Comparison of ENCODE assay signal across 13 cellular contexts in the genomic region with DNA sequence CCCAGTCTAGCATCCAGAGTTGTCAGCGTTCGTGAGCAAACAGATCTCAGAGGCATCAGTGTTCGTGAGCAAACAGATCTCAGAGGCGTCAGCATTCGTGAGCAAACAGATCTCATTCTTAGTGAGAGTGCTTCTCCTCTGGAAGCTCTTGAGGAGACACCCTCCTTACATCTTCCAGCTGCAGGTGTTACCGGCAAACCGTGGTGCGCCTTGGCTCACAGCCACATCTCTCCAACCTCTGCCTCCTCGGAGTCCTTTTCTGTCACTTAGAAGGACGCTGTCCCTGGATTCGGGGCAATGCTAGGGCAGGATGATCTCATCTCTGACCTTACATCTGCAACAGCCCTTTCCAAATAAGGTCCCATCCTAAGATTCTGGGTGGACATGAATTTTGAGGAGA. TPM values are rescaled to one million over a fixed set of nuclear protein-coding genes. Genes with fewer than 3 reads are reported as not detected.
DNase-seq lines count a peak whose midpoint lies in the region; ATAC-seq, FAIRE-seq and TF ChIP-seq lines count a peak whose summit lies in the region.
"Had no signal": no experiment of that assay in that cellular context is flagged by ENCODE, and none has a peak within 500 bp of the region (broad histone marks: within the 10 kb centered on the region; RNA-seq: fewer than 3 reads in every experiment).

No MANE protein-coding gene starts in this region.

- H3K27ac ChIP-seq in keratinocyte (ENCODE audit: control insufficient read depth, insufficient read depth, low read length): peak overlapping the region; percentile 10
- H3K27ac ChIP-seq in upper lobe of right lung: no peak overlapping the region
- no peak overlapping the region for H3K27ac ChIP-seq in substantia nigra (ENCODE audit: low read depth, low read length, poor library complexity, severe bottlenecking)

- H3K27me3 ChIP-seq in keratinocyte (ENCODE audit: control insufficient read depth, extremely low read depth, insufficient read depth, low read length) (no peaks in the 10 kb centered on the region), upper lobe of right lung (no peaks in the 10 kb centered on the region)

- H3K4me1 Mint-ChIP-seq in activated naive CD8-positive, alpha-beta T cell (ENCODE audit: low read depth): peaks cover 20% of the 10 kb centered on the region
- peaks cover 15% of the 10 kb centered on the region for H3K4me1 Mint-ChIP-seq in activated naive CD8-positive, alpha-beta T cell treated with anti-CD3 and anti-CD28 coated beads, Interleukin-2, amount 50 U/mL, for 24 hours

- H3K4me1 ChIP-seq in keratinocyte (ENCODE audit: control insufficient read depth, extremely low read depth, insufficient read depth, low read length) (peaks cover 21% of the 10 kb centered on the region), upper lobe of right lung (peaks cover 22% of the 10 kb centered on the region)

- H4K20me1 ChIP-seq in keratinocyte (ENCODE audit: control insufficient read depth, extremely low read depth, insufficient read depth, low read length): no peaks in the 10 kb centered on the region

- H3K4me2 ChIP-seq in keratinocyte (ENCODE audit: control insufficient read depth, extremely low read depth, insufficient read depth, low read depth, low read length): peak overlapping the region; percentile 78

- DNase-seq in activated naive CD8-positive, alpha-beta T cell treated with anti-CD3 and anti-CD28 coated beads, Interleukin-2, amount 50 U/mL, for 24 hours: no peak
- DNase-seq in NCI-H748 (lab: John Stamatoyannopoulos, UW; ENCODE audit: unreplicated experiment) (peak; percentile 70), keratinocyte (ENCODE audit: low read depth, low spot score) (no peak), upper lobe of right lung (peak; percentile 61), substantia nigra (lab: John Stamatoyannopoulos, UW) (no peak), MV-4-11 (lab: John Stamatoyannopoulos, UW) (no peak)
- DNase-seq: activated CD4-positive, CD25-positive, alpha-beta regulatory T cell treated with anti-CD3 and anti-CD28 coated beads, Interleukin-2, amount 50 U/mL, for 72 hours; naive B cell; NCI-H1694 had no signal

- H3K36me3 Mint-ChIP-seq in activated naive CD8-positive, alpha-beta T cell: no peaks in the 10 kb centered on the region
- H3K36me3 Mint-ChIP-seq in activated naive CD8-positive, alpha-beta T cell treated with anti-CD3 and anti-CD28 coated beads, Interleukin-2, amount 50 U/mL, for 24 hours (ENCODE audit: low read depth): no peaks in the 10 kb centered on the region
- H3K36me3 Mint-ChIP-seq: naive B cell had no signal

- peak overlapping the region; percentile 5 for H2AFZ ChIP-seq in keratinocyte (ENCODE audit: control insufficient read depth, low read length)

- H3K4me3 Mint-ChIP-seq in activated naive CD8-positive, alpha-beta T cell: no peak overlapping the region
- H3K4me3 Mint-ChIP-seq in activated naive CD8-positive, alpha-beta T cell treated with anti-CD3 and anti-CD28 coated beads, Interleukin-2, amount 50 U/mL, for 24 hours: no peak overlapping the region
- H3K4me3 Mint-ChIP-seq: naive B cell; stimulated activated naive CD8-positive, alpha-beta T cell treated with anti-CD3 and anti-CD28 coated beads, Interleukin-15, Interleukin-2, amounts not matched to agents 100 ng/mL and 50 ng/mL, for 24 hours had no signal

- peak; percentile 13 for FAIRE-seq in keratinocyte (lab: Jason Lieb, UNC)
- FAIRE-seq: endometrium had no signal

- peak overlapping the region; percentile 50 for H3K27ac Mint-ChIP-seq in activated naive CD8-positive, alpha-beta T cell
- H3K27ac Mint-ChIP-seq in activated naive CD8-positive, alpha-beta T cell treated with anti-CD3 and anti-CD28 coated beads, Interleukin-2, amount 50 U/mL, for 24 hours: no peak overlapping the region
- H3K27ac Mint-ChIP-seq: naive B cell; stimulated activated naive CD8-positive, alpha-beta T cell treated with anti-CD3 and anti-CD28 coated beads, Interleukin-15, Interleukin-2, amounts not matched to agents 100 ng/mL and 50 ng/mL, for 24 hours had no signal

- TF ChIP-seq CTCF in keratinocyte (optimal IDR thresholded peaks at IDR 0.05 in 1 of 3, IDR thresholded peaks at IDR 0.05 in 1 of 3, conservative IDR thresholded peaks at IDR 0.05 in 1 of 3; ENCODE audit: extremely low read depth in 1 of 3, insufficient read depth in 2 of 3, low read length in 3 of 3): no peak
- no peak for TF ChIP-seq CTCF in upper lobe of right lung (IDR thresholded peaks at IDR 0.05)

- peaks cover 12% of the 10 kb centered on the region for H3K9me3 Mint-ChIP-seq in activated naive CD8-positive, alpha-beta T cell (ENCODE audit: low read depth)
- H3K9me3 Mint-ChIP-seq in activated naive CD8-positive, alpha-beta T cell treated with anti-CD3 and anti-CD28 coated beads, Interleukin-2, amount 50 U/mL, for 24 hours: no peaks in the 10 kb centered on the region
- H3K9me3 Mint-ChIP-seq: naive B cell; stimulated activated naive CD8-positive, alpha-beta T cell treated with anti-CD3 and anti-CD28 coated beads, Interleukin-15, Interleukin-2, amounts not matched to agents 100 ng/mL and 50 ng/mL, for 24 hours had no signal

- H3K9me3 ChIP-seq in keratinocyte (ENCODE audit: control insufficient read depth, low read depth, low read length) (no peaks in the 10 kb centered on the region), upper lobe of right lung (no peaks in the 10 kb centered on the region)

- no peaks in the 10 kb centered on the region for H3K27me3 Mint-ChIP-seq in activated naive CD8-positive, alpha-beta T cell
- H3K27me3 Mint-ChIP-seq in activated naive CD8-positive, alpha-beta T cell treated with anti-CD3 and anti-CD28 coated beads, Interleukin-2, amount 50 U/mL, for 24 hours: no peaks in the 10 kb centered on the region
- H3K27me3 Mint-ChIP-seq: naive B cell; stimulated activated naive CD8-positive, alpha-beta T cell treated with anti-CD3 and anti-CD28 coated beads, Interleukin-15, Interleukin-2, amounts not matched to agents 100 ng/mL and 50 ng/mL, for 24 hours had no signal

- intact Hi-C loops in upper lobe of right lung (cut with DNase I): no loop called here

- dilution Hi-C loops in keratinocyte (cut with MboI; ENCODE audit: extremely low pct_ligation_motif_present, low sequenced_read_pairs): no loop called here

- ATAC-seq in activated naive CD8-positive, alpha-beta T cell treated with anti-CD3 and anti-CD28 coated beads, Interleukin-2, amount 50 U/mL, for 24 hours: no peak
- ATAC-seq in upper lobe of right lung: no peak
- no peak for ATAC-seq in HG03342 (IDR thresholded peaks at IDR 0.05; ENCODE audit: unreplicated experiment)

- peak overlapping the region; percentile 36 for H3K9ac ChIP-seq in keratinocyte (ENCODE audit: control insufficient read depth, extremely low read depth, insufficient read depth, low read length)

- H3K36me3 ChIP-seq in keratinocyte (ENCODE audit: control insufficient read depth in 2 of 2, extremely low read depth in 1 of 2, insufficient read depth in 2 of 2, low read length in 2 of 2): no peaks in the 10 kb centered on the region
- no peaks in the 10 kb centered on the region for H3K36me3 ChIP-seq in upper lobe of right lung

- H3K9me1 ChIP-seq in keratinocyte (ENCODE audit: control insufficient read depth, extremely low read depth, insufficient read depth, low read length): no peaks in the 10 kb centered on the region

- peak overlapping the region in 2 of 3 experiments; percentile 30 to 35 for H3K4me3 ChIP-seq in keratinocyte (ENCODE audit: control insufficient read depth in 2 of 3, extremely low read depth in 1 of 3, insufficient read depth in 2 of 3, low read depth in 1 of 3, low read length in 3 of 3)
- no peak overlapping the region for H3K4me3 ChIP-seq in upper lobe of right lung

- no peaks in the 10 kb centered on the region for H3K79me2 ChIP-seq in keratinocyte (ENCODE audit: control insufficient read depth, insufficient read depth, low read length)

RNA-seq across cellular contexts. Expression of gene UMODL1, which starts 14.6 kb away (rescaled TPM):
- 0.03 TPM in 1 of 3 replicates, not detected in the others for polyA plus RNA-seq in keratinocyte
- not detected for polyA plus RNA-seq in keratinocyte (2011; ENCODE audit: low read depth)
- not detected in 2 replicates for polyA plus RNA-seq in keratinocyte (2011; cell fraction: cytosol; rRNA removed)
- not detected in 2 replicates for polyA plus RNA-seq in keratinocyte (2011; cell fraction: nucleus; rRNA removed)
- not detected in 2 replicates for polyA plus RNA-seq in keratinocyte (2012; ENCODE audit: low replicate concordance)
- not detected in 3 replicates for polyA minus RNA-seq in keratinocyte
- polyA minus RNA-seq in keratinocyte (2011; cell fraction: cytosol; rRNA and poly(A)+ RNA removed): not detected
- not detected in 2 replicates for polyA minus RNA-seq in keratinocyte (2011; cell fraction: nucleus; rRNA and poly(A)+ RNA removed)
- 0.49 TPM for total RNA-seq in upper lobe of right lung

RNA-seq across cellular contexts. Expression of gene ZBTB21, which starts 46.3 kb away (rescaled TPM):
- 9.5 to 12.2 TPM (median 10.3 TPM) in 3 replicates for polyA plus RNA-seq in keratinocyte
- 11.1 TPM for polyA plus RNA-seq in keratinocyte (2011; ENCODE audit: low read depth)
- 4.8 and 8.0 TPM in 2 replicates for polyA plus RNA-seq in keratinocyte (2011; cell fraction: cytosol; rRNA removed)
- polyA plus RNA-seq in keratinocyte (2011; cell fraction: nucleus; rRNA removed): 17.5 and 20.6 TPM in 2 replicates
- 7.3 and 14.0 TPM in 2 replicates for polyA plus RNA-seq in keratinocyte (2012; ENCODE audit: low replicate concordance)
- polyA minus RNA-seq in keratinocyte: 15.5 to 28.0 TPM (median 22.1 TPM) in 3 replicates
- 6.7 TPM for polyA minus RNA-seq in keratinocyte (2011; cell fraction: cytosol; rRNA and poly(A)+ RNA removed)
- 16.7 and 23.7 TPM in 2 replicates for polyA minus RNA-seq in keratinocyte (2011; cell fraction: nucleus; rRNA and poly(A)+ RNA removed)
- 17.8 TPM for total RNA-seq in upper lobe of right lung

Comparison
In these comparisons a context has a peak if more than half of its experiments do, and no peak if none do; other contexts are left out.
1. DNase-seq: peak in NCI-H748 (single experiment) and upper lobe of right lung (single experiment); none in activated naive CD8-positive, alpha-beta T cell treated with anti-CD3 and anti-CD28 coated beads, Interleukin-2, amount 50 U/mL, for 24 hours (single experiment), keratinocyte (single experiment), substantia nigra (0 of 49) and MV-4-11 (single experiment).